13 cellular contexts compared by ENCODE assay signal in genomic region chr10:45375101-45375500, GRCh38. TPM values are rescaled to one million over a fixed set of nuclear protein-coding genes. Genes with fewer than 3 reads are reported as not detected.
A peak's percentile ranks its signal among the peaks of the same experiment; 100 is the strongest.
DNase-seq lines count a peak whose midpoint lies in the region; ATAC-seq and TF ChIP-seq lines count a peak whose summit lies in the region.
"Had no signal": no experiment of that assay in that cellular context is flagged by ENCODE, and none has a peak within 500 bp of the region (broad histone marks: within the 10 kb centered on the region; RNA-seq: fewer than 3 reads in every experiment).

No MANE protein-coding gene starts in this region.

- H3K9me2 ChIP-seq in HCT116 (ENCODE audit: insufficient read depth): no peaks in the 10 kb centered on the region

- peak overlapping the region; percentile 92 for H3K4me2 ChIP-seq in HCT116 (ENCODE audit: low read length)

- peak overlapping the region; percentile 91 for H3K4me3 Mint-ChIP-seq in Calu3 (ENCODE audit: low read depth, unreplicated experiment)
- H3K4me3 Mint-ChIP-seq in central memory CD8-positive, alpha-beta T cell: peak overlapping the region; percentile 79
- H3K4me3 Mint-ChIP-seq in nephron progenitor cell: peak overlapping the region; percentile 55

- no peak for ATAC-seq in HCT116
- ATAC-seq in central memory CD8-positive, alpha-beta T cell (replicated peaks; ENCODE audit: extremely low read depth, poor library complexity, severe bottlenecking): no peak
- no peak for ATAC-seq in GM21515 (IDR thresholded peaks at IDR 0.05; ENCODE audit: unreplicated experiment)
- ATAC-seq in HG02571 (IDR thresholded peaks at IDR 0.05; ENCODE audit: unreplicated experiment): no peak
- no peak for ATAC-seq in mucosa of descending colon
- ATAC-seq: SK-N-SH treated with all-trans-retinoic acid at 6 μM for 48 hours had no signal

- CTCF ChIA-PET in Calu3 (lab: Charles Lee): no interaction called here
- CTCF ChIA-PET in HCT116 (lab: Charles Lee): no interaction called here

- H3K36me3 Mint-ChIP-seq in Calu3 (ENCODE audit: insufficient read depth, unreplicated experiment) (peaks cover 33% of the 10 kb centered on the region), nephron progenitor cell (ENCODE audit: low read depth) (no peaks in the 10 kb centered on the region)
- H3K36me3 Mint-ChIP-seq in central memory CD8-positive, alpha-beta T cell (ENCODE audit: insufficient read depth): no peaks in the 10 kb centered on the region

- no peak overlapping the region for H3K9ac ChIP-seq in HCT116 (ENCODE audit: low read length)

- TF ChIP-seq CTCF in Calu3 (IDR thresholded peaks at IDR 0.05; ENCODE audit: unreplicated experiment): no peak
- TF ChIP-seq CTCF in HCT116 (IDR thresholded peaks at IDR 0.05 in 2 of 3, conservative IDR thresholded peaks at IDR 0.05 in 1 of 3; ENCODE audit: borderline replicate concordance in 1 of 3, insufficient read depth in 1 of 3, low read depth in 2 of 3, low read length in 2 of 3): no peak
- TF ChIP-seq CTCF in nephron progenitor cell (IDR thresholded peaks at IDR 0.05): no peak
- TF ChIP-seq CTCF in mucosa of descending colon (IDR thresholded peaks at IDR 0.05): no peak

- H3K27me3 Mint-ChIP-seq in Calu3 (ENCODE audit: unreplicated experiment) (peaks cover 13% of the 10 kb centered on the region), nephron progenitor cell (ENCODE audit: low read depth, poor library complexity) (peaks cover 84% of the 10 kb centered on the region)
- peaks cover 65% of the 10 kb centered on the region for H3K27me3 Mint-ChIP-seq in central memory CD8-positive, alpha-beta T cell

- BruUV-seq in Calu3 (replicated peaks; lab: Mats Ljungman, UMichigan) (no TSS peak), HCT116 (replicated peaks; lab: Mats Ljungman, UMichigan) (no TSS peak)

- no peaks in the 10 kb centered on the region for H3K36me3 ChIP-seq in HCT116 (ENCODE audit: control insufficient read depth in 1 of 2, insufficient read depth in 2 of 2, low read length in 2 of 2)
- no peaks in the 10 kb centered on the region for H3K36me3 ChIP-seq in mucosa of descending colon (ENCODE audit: low read depth)

- H3K4me1 ChIP-seq in HCT116 (ENCODE audit: control insufficient read depth in 1 of 2, insufficient read depth in 2 of 2, low read length in 2 of 2) (peaks cover 14 to 37% of the 10 kb centered on the region in 2 experiments; a peak in 3 of 4 replicates), mucosa of descending colon (ENCODE audit: low read depth) (peaks cover 18% of the 10 kb centered on the region)

- H2AFZ ChIP-seq in HCT116 (ENCODE audit: low read depth, low read length, poor library complexity, severe bottlenecking): peak overlapping the region; percentile 67

- intact Hi-C loops in Calu3 (cut with micrococcal nuclease; ENCODE audit: unreplicated experiment) (loop anchor here (5.0 kb wide), 1 partner anchor 123 kb away; no protein-coding TSS in a partner anchor), HCT116 (cut with micrococcal nuclease) (no loop called here), mucosa of descending colon (cut with DNase I, micrococcal nuclease) (no loop called here)

- no peak for DNase-seq in Calu3
- no peak for DNase-seq in HCT116 (ENCODE audit: low read depth, low spot score)
- DNase-seq in central memory CD8-positive, alpha-beta T cell (ENCODE audit: low spot score in 2 of 2): no peak
- DNase-seq in nephron progenitor cell: no peak
- DNase-seq in NCI-H1092 treated with DMSO at 0.1 percent for 48 hours (lab: John Stamatoyannopoulos, UW): no peak
- DNase-seq in mucosa of descending colon: no peak
- DNase-seq: foreskin melanocyte; midbrain; NCI-H446; stimulated activated naive CD4-positive, alpha-beta T cell treated with Interleukin-2 at 50 U/mL for 16 hours had no signal

- RAD21 ChIA-PET in HCT116 (lab: Charles Lee; ENCODE audit: low non-redundant PET in 1 of 2, low total read pairs in 2 of 2, uncharacterized antibody in 2 of 2, unreplicated experiment in 2 of 2): no interaction called here

- H3K4me1 Mint-ChIP-seq in Calu3 (ENCODE audit: low read depth, unreplicated experiment) (peaks cover 49% of the 10 kb centered on the region), nephron progenitor cell (peaks cover 32% of the 10 kb centered on the region)
- peaks cover 17% of the 10 kb centered on the region for H3K4me1 Mint-ChIP-seq in central memory CD8-positive, alpha-beta T cell

- POLR2A ChIA-PET in HCT116 (lab: Charles Lee): no interaction called here

- H3K9me3 Mint-ChIP-seq in Calu3 (ENCODE audit: low read depth, unreplicated experiment): no peaks in the 10 kb centered on the region
- H3K9me3 Mint-ChIP-seq in central memory CD8-positive, alpha-beta T cell: no peaks in the 10 kb centered on the region
- H3K9me3 Mint-ChIP-seq in nephron progenitor cell: no peaks in the 10 kb centered on the region

- H3K27ac Mint-ChIP-seq in Calu3 (ENCODE audit: unreplicated experiment) (peak overlapping the region; percentile 47), nephron progenitor cell (no peak overlapping the region)
- H3K27ac Mint-ChIP-seq in central memory CD8-positive, alpha-beta T cell (ENCODE audit: low read depth): no peak overlapping the region

- TF ChIP-seq POLR2A in HCT116 (IDR thresholded peaks at IDR 0.05; ENCODE audit: borderline replicate concordance, extremely low read depth, insufficient read depth, insufficient read length): no peak

- H3K27me3 ChIP-seq in HCT116 (ENCODE audit: insufficient read depth, low read length): peaks cover 41% of the 10 kb centered on the region

- H3K9me3 ChIP-seq in HCT116 (ENCODE audit: control insufficient read depth in 1 of 2, insufficient read depth in 1 of 2, low read depth in 1 of 2, low read length in 2 of 2) (no peaks in the 10 kb centered on the region), mucosa of descending colon (no peaks in the 10 kb centered on the region)

- no peaks in the 10 kb centered on the region for H4K20me1 ChIP-seq in HCT116 (ENCODE audit: insufficient read depth)

- no peak for TF ChIP-seq RAD21 in HCT116 (IDR thresholded peaks at IDR 0.05; ENCODE audit: low read depth)

- peak overlapping the region; percentile 43 to 59; a peak in 3 of 4 replicates for H3K4me3 ChIP-seq in HCT116 (replicated peaks in 1 of 2; ENCODE audit: low read depth in 1 of 2, low read length in 2 of 2)
- no peak overlapping the region for H3K4me3 ChIP-seq in mucosa of descending colon

- H3K79me2 ChIP-seq in HCT116 (ENCODE audit: insufficient read depth, low read length): no peaks in the 10 kb centered on the region

- H3K27ac ChIP-seq in HCT116 (ENCODE audit: low read depth, low read length): no peak overlapping the region

TF ChIP-seq in HCT116, 20 proteins besides CTCF, POLR2A, EP300 and RAD21 (continues in another document):
- TF ChIP-seq ELF1 (IDR thresholded peaks at IDR 0.05; ENCODE audit: borderline replicate concordance, low read depth) (no peak), CEBPB (IDR thresholded peaks at IDR 0.05; ENCODE audit: low read depth) (no peak), REST (IDR thresholded peaks at IDR 0.05; ENCODE audit: low read depth) (no peak), EZH2phosphoT487 (IDR thresholded peaks at IDR 0.05; ENCODE audit: borderline replicate concordance) (no peak), TCF7L2 (IDR thresholded peaks at IDR 0.05; ENCODE audit: borderline replicate concordance, extremely low read depth, insufficient read depth, insufficient read length) (no peak), MAX (IDR thresholded peaks at IDR 0.05) (no peak)

RNA-seq across cellular contexts. Expression of gene ALOX5, which starts 1.1 kb away (rescaled TPM):
- total RNA-seq in Calu3 (2022) (44.9 and 57.0 TPM in 2 replicates), HCT116 (2021; ENCODE audit: unreplicated experiment) (6.1 TPM), mucosa of descending colon (10 to 100 TPM in 2 of 3 donors, 1 to 10 TPM in 1; 8.2 to 14.9 (median 14.3) TPM)
- 7.5 and 9.9 TPM in 2 replicates for polyA plus RNA-seq in HCT116 (2012)

RNA-seq across cellular contexts. Expression of gene OR13A1, which starts 59.7 kb away (rescaled TPM):
- total RNA-seq in Calu3 (2022) (not detected in 2 replicates), HCT116 (2021; ENCODE audit: unreplicated experiment) (not detected), mucosa of descending colon (not detected)
- 0.07 TPM in 1 of 2 replicates, not detected in the other for polyA plus RNA-seq in HCT116 (2012)
